In the genomic region with DNA sequence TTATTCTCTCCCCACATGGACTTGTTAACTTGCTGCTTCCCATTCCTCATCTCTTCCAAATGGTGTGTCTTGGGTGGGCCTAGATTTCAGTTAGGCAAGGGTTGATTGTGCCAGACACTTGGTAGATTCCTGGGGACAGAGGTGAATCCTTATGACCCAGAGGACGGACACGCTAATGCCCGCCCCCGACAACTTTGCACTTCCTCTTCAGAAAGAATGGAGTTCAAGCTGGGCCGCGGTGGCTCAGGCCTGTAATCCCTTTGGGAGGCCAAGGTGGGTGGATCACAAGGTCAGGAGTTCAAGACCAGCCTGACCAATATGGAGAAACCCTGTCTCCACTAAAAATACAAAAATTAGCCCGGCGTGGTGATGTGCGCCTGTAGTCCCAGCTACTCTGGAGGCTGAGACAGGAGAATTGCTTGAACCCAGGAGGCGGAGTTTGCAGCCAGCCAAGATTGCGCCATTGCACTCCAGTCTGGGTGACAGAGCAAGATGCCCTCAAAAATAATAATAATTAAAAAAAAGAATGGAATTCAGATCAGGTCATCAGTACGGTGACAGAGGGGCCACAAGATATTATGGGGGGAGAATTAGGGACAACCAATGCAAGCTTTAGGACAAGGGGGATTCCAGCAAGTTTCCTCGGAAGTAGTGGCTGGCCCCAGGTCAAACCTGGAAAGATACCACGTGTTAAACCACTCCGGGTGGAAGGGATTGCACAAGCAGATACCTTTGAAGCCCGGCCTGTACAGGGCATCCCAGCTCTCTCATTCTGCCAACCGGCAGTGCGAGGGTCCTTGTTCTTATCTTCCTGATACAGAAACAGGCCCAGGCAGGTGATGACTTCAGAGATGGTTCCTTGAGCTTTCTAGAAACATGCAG, we compare ENCODE assay signal across 10 cellular contexts. TPM values are rescaled to one million over a fixed set of nuclear protein-coding genes. Genes with fewer than 3 reads are reported as not detected.
DNase-seq lines count a peak whose midpoint lies in the region; ATAC-seq, FAIRE-seq and TF ChIP-seq lines count a peak whose summit lies in the region.
"Had no signal": no experiment of that assay in that cellular context is flagged by ENCODE, and none has a peak within 500 bp of the region (broad histone marks: within the 10 kb centered on the region; RNA-seq: fewer than 3 reads in every experiment).

No MANE protein-coding gene starts in this region.

- no peak overlapping the region for H4K8ac ChIP-seq in H1 (ENCODE audit: extremely low read depth, insufficient read depth, low read length)

- no peak overlapping the region for H3K4me3 ChIP-seq in Peyer's patch
- no peak overlapping the region for H3K4me3 ChIP-seq in H1 (ENCODE audit: extremely low read depth in 1 of 4, insufficient read depth in 2 of 4, low read depth in 3 of 4, low read length in 4 of 4)

- peak overlapping the region; percentile 77 to 94 (median 89) for H3K27ac ChIP-seq in Peyer's patch
- no peak overlapping the region for H3K27ac ChIP-seq in H1 (ENCODE audit: low read depth, low read length)

- H3K36me3 ChIP-seq in Peyer's patch (no peaks in the 10 kb centered on the region), H1 (ENCODE audit: control insufficient read depth in 2 of 4, insufficient read depth in 4 of 4, low read length in 3 of 4) (peaks cover 0 to 2% (median 0%) of the 10 kb centered on the region in 4 experiments; a peak in 1 of 8 replicates)

- no peaks in the 10 kb centered on the region for H3K27me3 Mint-ChIP-seq in Calu3 (ENCODE audit: unreplicated experiment)

- peaks cover 4 to 82% of the 10 kb centered on the region in 2 experiments; a peak in 3 of 4 replicates for H3K79me2 ChIP-seq in H1 (ENCODE audit: control insufficient read depth in 1 of 2, insufficient read depth in 2 of 2, low read length in 2 of 2)

- no peak for TF ChIP-seq RAD21 in H1 (IDR thresholded peaks at IDR 0.05 in 1 of 2, conservative IDR thresholded peaks at IDR 0.05 in 1 of 2; ENCODE audit: low read depth in 2 of 2, low read length in 2 of 2)

- H4K91ac ChIP-seq in H1 (replicated peaks; ENCODE audit: insufficient read length, low read length), result no peak overlapping the region

- no peak for FAIRE-seq in H1 (lab: Jason Lieb, UNC)

- H3K27ac Mint-ChIP-seq in Calu3 (ENCODE audit: unreplicated experiment), result no peak overlapping the region

- H3K56ac ChIP-seq in H1 (replicated peaks; ENCODE audit: insufficient read length, low read depth, low read length), result no peak overlapping the region

- H3K36me3 Mint-ChIP-seq in Calu3 (ENCODE audit: insufficient read depth, unreplicated experiment), result peaks cover 35% of the 10 kb centered on the region

- DNase-seq in Calu3 (no peak), Peyer's patch (no peak), H1 (ENCODE audit: low read depth in 1 of 2, low spot score in 2 of 2) (no peak), retina (peak; percentile 21), COR-L47 (lab: John Stamatoyannopoulos, UW) (no peak), GM03348 (ENCODE audit: low spot score) (no peak), NCI-H2171 treated with DMSO at 0.1 percent for 48 hours (lab: John Stamatoyannopoulos, UW) (no peak)
- DNase-seq: effector memory CD4-positive, alpha-beta T cell; NCI-H1092 treated with DMSO at 0.1 percent for 48 hours had no signal

- H3K27me3 ChIP-seq in Peyer's patch, result no peaks in the 10 kb centered on the region
- no peaks in the 10 kb centered on the region for H3K27me3 ChIP-seq in H1 (replicated peaks in 1 of 4; ENCODE audit: control insufficient read depth in 3 of 4, extremely low read depth in 1 of 4, insufficient read depth in 3 of 4, low read length in 3 of 4)

- H2BK12ac ChIP-seq in H1 (ENCODE audit: low read depth, low read length), result 0 out of 2 replicates have a peak overlapping the region, but pooled peaks have one; percentile 17

- H3K4me1 ChIP-seq in Peyer's patch, result peaks cover 0 to 52% (median 22%) of the 10 kb centered on the region in 4 donors
- peaks cover 4 to 13% (median 9%) of the 10 kb centered on the region in 4 experiments for H3K4me1 ChIP-seq in H1 (replicated peaks in 1 of 4; ENCODE audit: control insufficient read depth in 3 of 4, insufficient read depth in 4 of 4, low read length in 3 of 4)

- H3K9me3 ChIP-seq in Peyer's patch (no peaks in the 10 kb centered on the region), H1 (ENCODE audit: insufficient read depth in 2 of 2, low read depth in 1 of 2, low read length in 1 of 2) (no peaks in the 10 kb centered on the region)

- no peak overlapping the region for H3K9ac ChIP-seq in H1 (replicated peaks in 1 of 4; ENCODE audit: extremely low read depth in 1 of 4, low read depth in 3 of 4, low read length in 3 of 4)

- intact Hi-C loops in Calu3 (cut with micrococcal nuclease; ENCODE audit: unreplicated experiment), result no loop called here

- H3K23ac ChIP-seq in H1 (ENCODE audit: insufficient read length), result no peak overlapping the region

- H2BK20ac ChIP-seq in H1 (ENCODE audit: low read length), result no peak overlapping the region

- WGBS in H1 (ENCODE audit: extremely low coverage in 1 of 2, insufficient coverage in 1 of 2, insufficient read length in 1 of 2, insufficient replicate concordance in 2 of 2, low coverage in 1 of 2, low lambda C conversion rate in 2 of 2, missing lambda C conversion rate in 1 of 2), 2 experiments, result 91% methylated on average over 18 of the region's 18 CpGs; no CpG with 5 or more reads in 1 of the 2 experiments

- H3K14ac ChIP-seq in H1 (ENCODE audit: insufficient read length), result no peak overlapping the region

- CTCF ChIA-PET in Calu3 (lab: Charles Lee) (interaction anchor here (0.8 kb wide), 1 partner anchor 432 kb away, joined by 3 read pairs; no protein-coding TSS in a partner anchor), H1 (lab: Charles Lee; ENCODE audit: partially characterized antibody) (interaction anchor here (0.9 to 2.4 kb wide), 3 partner anchors 10 to 263 kb away, joined by 3 to 7 read pairs (median 3); no protein-coding TSS in a partner anchor)

- H3K4me1 Mint-ChIP-seq in Calu3 (ENCODE audit: low read depth, unreplicated experiment), result peaks cover 8% of the 10 kb centered on the region

- ATAC-seq in HG02642 (IDR thresholded peaks at IDR 0.05; ENCODE audit: poor library complexity, unreplicated experiment), result no peak

- no peak overlapping the region for H2AFZ ChIP-seq in H1 (ENCODE audit: low read length)

- no peak overlapping the region for H2BK120ac ChIP-seq in H1 (replicated peaks; ENCODE audit: low read depth, low read length)

- peaks cover 35% of the 10 kb centered on the region for H3K79me1 ChIP-seq in H1 (ENCODE audit: low read depth, low read length)

- POLR2A ChIA-PET in H1 (lab: Charles Lee; ENCODE audit: partially characterized antibody), result interaction anchor here (0.7 to 1.6 kb wide), 6 partner anchors 9 to 150 kb away, joined by 3 to 6 read pairs (median 4); no protein-coding TSS in a partner anchor

- H4K20me1 ChIP-seq in H1 (replicated peaks in 1 of 2; ENCODE audit: control insufficient read depth in 1 of 2, insufficient read depth in 2 of 2, low read length in 2 of 2), result peaks cover 22 to 40% of the 10 kb centered on the region in 2 experiments

- H3K18ac ChIP-seq in H1 (ENCODE audit: extremely low read depth, low read length), result no peak overlapping the region

- BruUV-seq in Calu3 (replicated peaks; lab: Mats Ljungman, UMichigan), result TSS peak; percentile 21

- TF ChIP-seq EP300 in H1 (IDR thresholded peaks at IDR 0.05; ENCODE audit: borderline replicate concordance in 1 of 2, low read depth in 2 of 2, low read length in 2 of 2), result no peak

- TF ChIP-seq CTCF in Calu3 (IDR thresholded peaks at IDR 0.05; ENCODE audit: unreplicated experiment), result no peak
- TF ChIP-seq CTCF in Peyer's patch (IDR thresholded peaks at IDR 0.05), result no peak
- no peak for TF ChIP-seq CTCF in H1 (IDR thresholded peaks at IDR 0.05; ENCODE audit: control extremely low read depth in 1 of 3, insufficient read depth in 1 of 3, low read depth in 1 of 3, low read length in 3 of 3)

- no peak overlapping the region for H2BK15ac ChIP-seq in H1 (ENCODE audit: low read length)

- H3K4ac ChIP-seq in H1 (replicated peaks; ENCODE audit: insufficient read length, low read depth, low read length), result no peak overlapping the region

- no peaks in the 10 kb centered on the region for H3K9me3 Mint-ChIP-seq in Calu3 (ENCODE audit: low read depth, unreplicated experiment)

- H3K4me2 ChIP-seq in H1 (ENCODE audit: insufficient read depth in 1 of 2, low read depth in 2 of 2, low read length in 2 of 2), result no peak overlapping the region; a peak in 1 of 4 replicates

- H3K23me2 ChIP-seq in H1 (ENCODE audit: low read depth, low read length), result peaks cover 17% of the 10 kb centered on the region

- TF ChIP-seq POLR2A in Peyer's patch (IDR thresholded peaks at IDR 0.05), result no peak
- TF ChIP-seq POLR2A in H1 (IDR thresholded peaks at IDR 0.05; ENCODE audit: control extremely low read depth in 1 of 2, low read depth in 2 of 2, low read length in 2 of 2), result no peak

- no peak overlapping the region for H4K5ac ChIP-seq in H1 (ENCODE audit: insufficient read length, low read depth, low read length)

- peak overlapping the region; percentile 39 for H3K4me3 Mint-ChIP-seq in Calu3 (ENCODE audit: low read depth, unreplicated experiment)

- no peak overlapping the region for H2BK5ac ChIP-seq in H1 (ENCODE audit: low read depth, low read length)

- peak overlapping the region; percentile 53; the same call in 1 of the 2 replicates for H2AK5ac ChIP-seq in H1 (ENCODE audit: low read depth, low read length)

RNA-seq across cellular contexts. Expression of gene MYO9B, which starts 2.7 kb away (rescaled TPM):
- 38.4 and 40.4 TPM in 2 replicates for total RNA-seq in Calu3 (2022)
- total RNA-seq in Peyer's patch, result 100 to 1,000 TPM in 3 of 4 donors, 10 to 100 TPM in 1; 65.3 to 578 (median 143) TPM
- total RNA-seq in H1 (2021; fragmentation: NEBNext Ultra II Directional; extraction: Animal tissue kit (Norgen Biotek cat#: 25700)), result 76.8 and 77.1 TPM in 2 replicates
- polyA plus RNA-seq in H1 (2011; rRNA removed), result 27.6 and 40.0 TPM in 2 replicates
- polyA plus RNA-seq in H1 (2011; cell fraction: cytosol; rRNA removed), result 26.7 TPM
- polyA plus RNA-seq in H1 (2011; cell fraction: nucleus; rRNA removed), result 102 TPM
- polyA plus RNA-seq in H1 (2012, experiment 1 of 2), result 43.2 to 61.2 TPM (median 54.2 TPM) in 4 replicates
- polyA plus RNA-seq in H1 (2012, experiment 2 of 2), result 37.9 TPM
- polyA plus RNA-seq in H1 (2013, experiment 1 of 2), result 33.9 TPM
- 30.2 TPM for polyA plus RNA-seq in H1 (2013, experiment 2 of 2)
- 51.3 and 52.3 TPM in 2 replicates for polyA minus RNA-seq in H1 (2011; rRNA and poly(A)+ RNA removed)
- 53.7 TPM for polyA minus RNA-seq in H1 (2011; cell fraction: cytosol; rRNA and poly(A)+ RNA removed)
- 45.4 TPM for polyA minus RNA-seq in H1 (2011; cell fraction: nucleus; rRNA and poly(A)+ RNA removed)

RNA-seq across cellular contexts. Expression of gene HAUS8, which starts 3.0 kb away (rescaled TPM):
- total RNA-seq in Calu3 (2022) (15.7 and 20.5 TPM in 2 replicates), Peyer's patch (10 to 100 TPM in 2 of 4 donors, 1 to 10 TPM in 2; 9.7 to 29.7 (median 10.1) TPM)
- total RNA-seq in H1 (2021; fragmentation: NEBNext Ultra II Directional; extraction: Animal tissue kit (Norgen Biotek cat#: 25700)), result 23.2 and 23.5 TPM in 2 replicates
- polyA plus RNA-seq in H1 (2011; rRNA removed), result 18.4 and 18.9 TPM in 2 replicates
- 20.5 TPM for polyA plus RNA-seq in H1 (2011; cell fraction: cytosol; rRNA removed)
- 27.7 TPM for polyA plus RNA-seq in H1 (2011; cell fraction: nucleus; rRNA removed)
- polyA plus RNA-seq in H1 (2012, experiment 1 of 2), result 19.8 to 25.4 TPM (median 24.1 TPM) in 4 replicates
- polyA plus RNA-seq in H1 (2012, experiment 2 of 2), result 10.9 TPM
- 23.0 TPM for polyA plus RNA-seq in H1 (2013, experiment 1 of 2)
- 24.3 TPM for polyA plus RNA-seq in H1 (2013, experiment 2 of 2)
- 9.2 and 17.3 TPM in 2 replicates for polyA minus RNA-seq in H1 (2011; rRNA and poly(A)+ RNA removed)
- 8.3 TPM for polyA minus RNA-seq in H1 (2011; cell fraction: cytosol; rRNA and poly(A)+ RNA removed)
- 11.8 TPM for polyA minus RNA-seq in H1 (2011; cell fraction: nucleus; rRNA and poly(A)+ RNA removed)

RNA-seq across cellular contexts. Expression of gene CPAMD8, which starts 51.7 kb away (rescaled TPM):
- total RNA-seq in Calu3 (2022) (5.7 and 5.8 TPM in 2 replicates), Peyer's patch (10 to 100 TPM in 1 of 4 donors, 1 to 10 TPM in 3; 2.6 to 10.7 (median 5.2) TPM)
- 9.2 and 11.1 TPM in 2 replicates for total RNA-seq in H1 (2021; fragmentation: NEBNext Ultra II Directional; extraction: Animal tissue kit (Norgen Biotek cat#: 25700))
- 6.1 and 11.2 TPM in 2 replicates for polyA plus RNA-seq in H1 (2011; rRNA removed)
- polyA plus RNA-seq in H1 (2011; cell fraction: cytosol; rRNA removed), result 8.1 TPM
- polyA plus RNA-seq in H1 (2011; cell fraction: nucleus; rRNA removed), result 28.3 TPM
- 5.0 to 9.0 TPM (median 7.1 TPM) in 4 replicates for polyA plus RNA-seq in H1 (2012, experiment 1 of 2)
- polyA plus RNA-seq in H1 (2012, experiment 2 of 2), result 4.6 TPM
- polyA plus RNA-seq in H1 (2013, experiment 1 of 2), result 6.6 TPM
- 6.1 TPM for polyA plus RNA-seq in H1 (2013, experiment 2 of 2)
- 9.4 and 10.3 TPM in 2 replicates for polyA minus RNA-seq in H1 (2011; rRNA and poly(A)+ RNA removed)
- polyA minus RNA-seq in H1 (2011; cell fraction: cytosol; rRNA and poly(A)+ RNA removed), result 6.2 TPM
- polyA minus RNA-seq in H1 (2011; cell fraction: nucleus; rRNA and poly(A)+ RNA removed), result 13.3 TPM
